11 cellular contexts compared by ENCODE assay signal in the genomic region with DNA sequence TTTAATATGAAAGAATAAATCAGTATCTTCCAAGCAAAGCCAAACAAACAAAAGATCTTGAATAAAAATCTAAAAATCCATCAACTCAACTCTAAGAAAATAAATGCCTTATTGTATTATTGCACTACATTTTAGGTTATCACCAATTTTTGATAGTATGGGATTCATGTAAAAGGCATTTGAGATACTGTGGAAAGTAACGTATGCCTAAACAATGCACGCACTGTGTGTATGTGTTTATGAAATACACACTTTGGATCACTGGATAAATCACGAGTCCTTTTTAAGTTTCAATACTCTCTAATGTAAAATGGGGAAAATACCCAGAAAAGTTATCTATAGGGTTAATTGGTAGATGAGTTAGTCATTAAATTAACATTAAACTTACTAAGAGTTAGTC. TPM values are rescaled to one million over a fixed set of nuclear protein-coding genes. Genes with fewer than 3 reads are reported as not detected.
"Had no signal": no experiment of that assay in that cellular context is flagged by ENCODE, and none has a peak within 500 bp of the region (broad histone marks: within the 10 kb centered on the region; RNA-seq: fewer than 3 reads in every experiment).

No MANE protein-coding gene starts in this region.

- DNase-seq: GM23248, GOT3, H7, HFFc6, IMR-90, KG1 had no signal

- ATAC-seq: HCT116, K562 had no signal

- FAIRE-seq: HTR-8/SVneo, K562 had no signal

RNA-seq across cellular contexts. Expression of gene SMCO3, which starts 28.4 kb away (rescaled TPM):
- total RNA-seq: GM23248, H4, H7, HT-29, K562 had no signal
- polyA plus RNA-seq: GM23248 had no signal

RNA-seq across cellular contexts. Expression of gene ART4, which starts 57.8 kb away (rescaled TPM):
- total RNA-seq: GM23248, H4, H7, HFFc6, HT-29, IMR-90 had no signal
- polyA plus RNA-seq: GM23248, IMR-90, K562 had no signal
